Comparison of ENCODE assay signal across 15 cellular contexts in the genomic region with DNA sequence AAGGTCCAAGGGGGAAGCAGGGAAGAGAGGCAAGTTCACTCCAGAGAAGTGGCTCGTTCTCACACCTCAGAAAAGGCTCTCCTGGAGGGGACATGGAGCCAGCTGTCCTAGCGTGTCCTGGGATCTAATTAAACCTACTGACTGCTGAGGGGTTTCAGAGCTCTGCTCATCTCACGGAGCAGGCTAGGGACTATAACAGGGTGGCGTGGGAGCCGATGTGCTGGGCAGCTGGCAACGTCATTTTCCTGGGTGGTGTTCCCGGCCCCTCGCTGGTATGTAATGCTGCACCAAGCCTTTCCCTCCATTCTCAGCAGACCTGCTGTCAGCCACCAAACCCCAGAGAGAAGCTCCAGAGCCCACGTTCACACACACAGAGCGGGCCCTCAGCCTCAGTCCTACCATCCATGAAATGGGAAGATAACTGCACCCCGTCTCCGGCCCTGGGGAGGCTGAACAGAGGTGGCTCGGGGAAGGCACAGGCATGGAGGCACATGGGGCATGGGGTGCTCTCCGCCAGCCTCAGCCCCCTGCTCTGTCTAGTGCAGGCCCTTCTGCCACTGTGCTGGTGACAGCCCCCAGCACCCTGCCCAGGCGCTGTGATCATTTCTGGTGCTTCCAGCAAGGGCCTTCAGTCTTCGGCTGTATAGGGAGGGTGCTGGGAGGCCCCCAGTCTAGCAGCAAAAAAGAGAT. TPM values are rescaled to one million over a fixed set of nuclear protein-coding genes. Genes with fewer than 3 reads are reported as not detected.
DNase-seq lines count a peak whose midpoint lies in the region; TF ChIP-seq lines count a peak whose summit lies in the region.
"Had no signal": no experiment of that assay in that cellular context is flagged by ENCODE, and none has a peak within 500 bp of the region (broad histone marks: within the 10 kb centered on the region; RNA-seq: fewer than 3 reads in every experiment).

No MANE protein-coding gene starts in this region.

- in situ Hi-C loops in HAP-1 (cut with MboI; ENCODE audit: low sequenced_read_pairs): no loop called here

- H3K27ac Mint-ChIP-seq in T-helper 1 cell treated with Interleukin-12 subunit alpha and Interleukin-12 subunit beta and Interleukin-4 antibody, amounts not matched to agents 30 μg/mL and 1 μg/mL, for 36 hours: peak overlapping the region; percentile 68
- H3K27ac Mint-ChIP-seq: naive B cell, type B pancreatic cell had no signal

- no peak overlapping the region for H2BK5ac ChIP-seq in mesenchymal stem cell (ENCODE audit: low read depth, low read length, poor library complexity, severe bottlenecking)

- H3K14ac ChIP-seq in mesenchymal stem cell (ENCODE audit: low read length in 2 of 2): no peak overlapping the region

- H4K8ac ChIP-seq in mesenchymal stem cell (ENCODE audit: low read length): no peak overlapping the region

- TF ChIP-seq CTCF in Loucy (conservative IDR thresholded peaks at IDR 0.05; ENCODE audit: low read length) (no peak), colonic mucosa (IDR thresholded peaks at IDR 0.05) (no peak), sigmoid colon (IDR thresholded peaks at IDR 0.05) (no peak)

- no peak for TF ChIP-seq POLR2A in sigmoid colon (IDR thresholded peaks at IDR 0.05)

- H2BK12ac ChIP-seq in mesenchymal stem cell (ENCODE audit: low read length in 2 of 2): no peak overlapping the region

- H2AFZ ChIP-seq in Loucy (ENCODE audit: low read length): no peak overlapping the region
- H2AFZ ChIP-seq in mesenchymal stem cell (ENCODE audit: low read depth, low read length): no peak overlapping the region

- no peak for TF ChIP-seq EP300 in sigmoid colon (IDR thresholded peaks at IDR 0.05)

- H3K23ac ChIP-seq in mesenchymal stem cell (ENCODE audit: low read length in 2 of 2): no peak overlapping the region

- H3K36me3 ChIP-seq in Loucy (ENCODE audit: insufficient read depth, low read length) (no peaks in the 10 kb centered on the region), colonic mucosa (no peaks in the 10 kb centered on the region), sigmoid colon (peaks cover 0 to 4% (median 0%) of the 10 kb centered on the region in 4 donors), mesenchymal stem cell (ENCODE audit: control insufficient read depth in 1 of 2, insufficient read depth in 2 of 2, low read depth in 1 of 2, low read length in 2 of 2) (peaks cover 0 to 19% of the 10 kb centered on the region in 2 experiments), HAP-1 (replicated peaks) (no peaks in the 10 kb centered on the region)

- H3K9me3 Mint-ChIP-seq in T-helper 1 cell treated with Interleukin-12 subunit alpha and Interleukin-12 subunit beta and Interleukin-4 antibody, amounts not matched to agents 30 μg/mL and 1 μg/mL, for 36 hours: peaks cover 24% of the 10 kb centered on the region

- peaks cover 61% of the 10 kb centered on the region for H3K4me1 Mint-ChIP-seq in T-helper 1 cell treated with Interleukin-12 subunit alpha and Interleukin-12 subunit beta and Interleukin-4 antibody, amounts not matched to agents 30 μg/mL and 1 μg/mL, for 36 hours (ENCODE audit: low read depth)

- no peak overlapping the region for H2BK120ac ChIP-seq in mesenchymal stem cell (ENCODE audit: low read depth, low read length)

- no peak overlapping the region for H2BK15ac ChIP-seq in mesenchymal stem cell (ENCODE audit: low read depth, poor library complexity, severe bottlenecking)

- H3K9me3 ChIP-seq in Loucy (ENCODE audit: insufficient read depth, low read depth, low read length): no peaks in the 10 kb centered on the region
- H3K9me3 ChIP-seq in colonic mucosa: no peaks in the 10 kb centered on the region
- peaks cover 0 to 7% (median 1%) of the 10 kb centered on the region in 4 donors for H3K9me3 ChIP-seq in sigmoid colon
- H3K9me3 ChIP-seq in mesenchymal stem cell (ENCODE audit: control insufficient read depth, low read length): no peaks in the 10 kb centered on the region
- no peaks in the 10 kb centered on the region for H3K9me3 ChIP-seq in HAP-1

- no peak overlapping the region for H3K4ac ChIP-seq in mesenchymal stem cell (ENCODE audit: low read depth in 1 of 2, low read length in 2 of 2)

- no peak overlapping the region for H4K91ac ChIP-seq in mesenchymal stem cell (ENCODE audit: low read length)

- H3K79me1 ChIP-seq in mesenchymal stem cell (replicated peaks; ENCODE audit: low read length, poor library complexity, severe bottlenecking): no peaks in the 10 kb centered on the region

- 0 out of 2 replicates have a peak, but pooled peaks cover 2% of the 10 kb centered on the region for H3F3A ChIP-seq in Loucy (ENCODE audit: low read depth)

- no peak overlapping the region for H2AK5ac ChIP-seq in mesenchymal stem cell (ENCODE audit: low read length, severe bottlenecking)

- DNase-seq in T-helper 1 cell (no peak), colonic mucosa (peak; percentile 16), sigmoid colon (peak; percentile 56), mesenchymal stem cell (no peak), putamen (ENCODE audit: low spot score) (no peak), HAP-1 (ENCODE audit: low spot score in 2 of 2) (no peak)
- DNase-seq: activated CD4-positive, alpha-beta T cell treated with anti-CD3 and anti-CD28 coated beads, Interleukin-2, amount 50 U/mL, for 4 hours; kidney; naive B cell; NCI-H748 treated with DMSO at 0.1 percent for 48 hours had no signal

- WGBS in sigmoid colon, 2 donors: 72 to 85% methylated on average over 16 of the region's 16 CpGs
- WGBS in mesenchymal stem cell: 83% methylated on average over 16 of the region's 16 CpGs

- H3K4me1 ChIP-seq in Loucy (ENCODE audit: insufficient read depth, low read length, poor library complexity, severe bottlenecking): peaks cover 75% of the 10 kb centered on the region
- H3K4me1 ChIP-seq in colonic mucosa: no peaks in the 10 kb centered on the region
- no peaks in the 10 kb centered on the region for H3K4me1 ChIP-seq in sigmoid colon
- peaks cover 1% of the 10 kb centered on the region for H3K4me1 ChIP-seq in mesenchymal stem cell (ENCODE audit: control insufficient read depth, insufficient read depth, low read depth, low read length)
- no peaks in the 10 kb centered on the region for H3K4me1 ChIP-seq in HAP-1

- H4K20me1 ChIP-seq in Loucy (ENCODE audit: insufficient read depth, low read length, poor library complexity, severe bottlenecking): no peaks in the 10 kb centered on the region

- no peak overlapping the region for H3K27ac ChIP-seq in colonic mucosa
- no peak overlapping the region for H3K27ac ChIP-seq in sigmoid colon
- no peak overlapping the region for H3K27ac ChIP-seq in mesenchymal stem cell (ENCODE audit: low read length, poor library complexity, severe bottlenecking)

- H3K36me3 Mint-ChIP-seq in T-helper 1 cell treated with Interleukin-12 subunit alpha and Interleukin-12 subunit beta and Interleukin-4 antibody, amounts not matched to agents 30 μg/mL and 1 μg/mL, for 36 hours (ENCODE audit: low read depth): peaks cover 59% of the 10 kb centered on the region
- H3K36me3 Mint-ChIP-seq: IgD-negative memory B cell, type B pancreatic cell had no signal

- H3K4me3 ChIP-seq in Loucy (ENCODE audit: low read length, poor library complexity, severe bottlenecking) (peak overlapping the region; percentile 80), colonic mucosa (no peak overlapping the region), sigmoid colon (no peak overlapping the region), mesenchymal stem cell (ENCODE audit: insufficient read depth in 1 of 2, low read depth in 1 of 2, low read length in 2 of 2) (no peak overlapping the region), HAP-1 (no peak overlapping the region)

- no peaks in the 10 kb centered on the region for H3K9me2 ChIP-seq in Loucy (replicated peaks; ENCODE audit: low read depth, low read length)

- H3K27me3 ChIP-seq in Loucy (ENCODE audit: insufficient read depth, low read length, poor library complexity, severe bottlenecking): no peaks in the 10 kb centered on the region
- no peaks in the 10 kb centered on the region for H3K27me3 ChIP-seq in colonic mucosa
- peaks cover 0 to 10% (median 5%) of the 10 kb centered on the region in 3 donors for H3K27me3 ChIP-seq in sigmoid colon
- H3K27me3 ChIP-seq in mesenchymal stem cell (ENCODE audit: control insufficient read depth in 1 of 2, insufficient read depth in 1 of 2, low read length in 2 of 2): peaks cover 18 to 23% of the 10 kb centered on the region in 2 experiments
- peaks cover 9% of the 10 kb centered on the region for H3K27me3 ChIP-seq in HAP-1 (ENCODE audit: low read depth)

- no peaks in the 10 kb centered on the region for H3K27me3 Mint-ChIP-seq in T-helper 1 cell treated with Interleukin-12 subunit alpha and Interleukin-12 subunit beta and Interleukin-4 antibody, amounts not matched to agents 30 μg/mL and 1 μg/mL, for 36 hours (ENCODE audit: low read depth)

- H3K9ac ChIP-seq in Loucy (ENCODE audit: low read depth, low read length, poor library complexity, severe bottlenecking) (peak overlapping the region; percentile 91), colonic mucosa (ENCODE audit: low read depth in 2 of 2, low read length in 2 of 2) (no peak overlapping the region), mesenchymal stem cell (ENCODE audit: low read length) (no peak overlapping the region)

- peak overlapping the region; percentile 89 for H3K4me3 Mint-ChIP-seq in T-helper 1 cell treated with Interleukin-12 subunit alpha and Interleukin-12 subunit beta and Interleukin-4 antibody, amounts not matched to agents 30 μg/mL and 1 μg/mL, for 36 hours
- H3K4me3 Mint-ChIP-seq: naive B cell, type B pancreatic cell had no signal

- H3K4me2 ChIP-seq in Loucy (ENCODE audit: low read depth, low read length, poor library complexity, severe bottlenecking): peak overlapping the region; percentile 93
- H3K4me2 ChIP-seq in mesenchymal stem cell (ENCODE audit: low read length, poor library complexity, severe bottlenecking): no peak overlapping the region

- intact Hi-C loops in colonic mucosa (cut with DNase I) (no loop called here), sigmoid colon (cut with DNase I) (no loop called here)

- H3K79me2 ChIP-seq in Loucy (ENCODE audit: insufficient read depth, low read length): peaks cover 52% of the 10 kb centered on the region

- no peak overlapping the region for H3K18ac ChIP-seq in mesenchymal stem cell (ENCODE audit: low read depth in 1 of 2, low read length in 2 of 2)

RNA-seq across cellular contexts. Expression of gene CST7, which starts 1.9 kb away (rescaled TPM):
- total RNA-seq in colonic mucosa (1 to 10 TPM in 1 of 2 donors, under 1 TPM in 1; 0.47 to 1.1 TPM), sigmoid colon (1 to 10 TPM in 1 of 4 donors, under 1 TPM in 2, not detected in 1; 0.66 to 3.5 (median 0.71) TPM)
- polyA plus RNA-seq in sigmoid colon: 10 to 100 TPM in 1 of 3 donors, 1 to 10 TPM in 2; 3.9 to 10.4 (median 4.2) TPM
- not detected for polyA plus RNA-seq in mesenchymal stem cell (2013, experiment 1 of 2)
- not detected for polyA plus RNA-seq in mesenchymal stem cell (2013, experiment 2 of 2)
- polyA plus RNA-seq: AG04450 had no signal

RNA-seq across cellular contexts. Expression of gene APMAP, which starts 41.6 kb away (rescaled TPM):
- total RNA-seq in colonic mucosa: 10 to 100 TPM; 43.9 to 63.3 TPM
- 10 to 100 TPM; 22.7 to 35.3 (median 28.9) TPM for total RNA-seq in sigmoid colon
- polyA plus RNA-seq in sigmoid colon: 10 to 100 TPM in 2 of 3 donors, 1 to 10 TPM in 1; 9.6 to 55.8 (median 25.2) TPM
- 103 TPM for polyA plus RNA-seq in mesenchymal stem cell (2013, experiment 1 of 2)
- polyA plus RNA-seq in mesenchymal stem cell (2013, experiment 2 of 2): 103 TPM

Comparison
In these comparisons a context has a peak if more than half of its experiments do, and no peak if none do; other contexts are left out.
1. DNase-seq: peak in colonic mucosa (single experiment) and sigmoid colon (single experiment); none in T-helper 1 cell (0 of 5), mesenchymal stem cell (single experiment), putamen (single experiment) and HAP-1 (0 of 2).